In the genomic region with DNA sequence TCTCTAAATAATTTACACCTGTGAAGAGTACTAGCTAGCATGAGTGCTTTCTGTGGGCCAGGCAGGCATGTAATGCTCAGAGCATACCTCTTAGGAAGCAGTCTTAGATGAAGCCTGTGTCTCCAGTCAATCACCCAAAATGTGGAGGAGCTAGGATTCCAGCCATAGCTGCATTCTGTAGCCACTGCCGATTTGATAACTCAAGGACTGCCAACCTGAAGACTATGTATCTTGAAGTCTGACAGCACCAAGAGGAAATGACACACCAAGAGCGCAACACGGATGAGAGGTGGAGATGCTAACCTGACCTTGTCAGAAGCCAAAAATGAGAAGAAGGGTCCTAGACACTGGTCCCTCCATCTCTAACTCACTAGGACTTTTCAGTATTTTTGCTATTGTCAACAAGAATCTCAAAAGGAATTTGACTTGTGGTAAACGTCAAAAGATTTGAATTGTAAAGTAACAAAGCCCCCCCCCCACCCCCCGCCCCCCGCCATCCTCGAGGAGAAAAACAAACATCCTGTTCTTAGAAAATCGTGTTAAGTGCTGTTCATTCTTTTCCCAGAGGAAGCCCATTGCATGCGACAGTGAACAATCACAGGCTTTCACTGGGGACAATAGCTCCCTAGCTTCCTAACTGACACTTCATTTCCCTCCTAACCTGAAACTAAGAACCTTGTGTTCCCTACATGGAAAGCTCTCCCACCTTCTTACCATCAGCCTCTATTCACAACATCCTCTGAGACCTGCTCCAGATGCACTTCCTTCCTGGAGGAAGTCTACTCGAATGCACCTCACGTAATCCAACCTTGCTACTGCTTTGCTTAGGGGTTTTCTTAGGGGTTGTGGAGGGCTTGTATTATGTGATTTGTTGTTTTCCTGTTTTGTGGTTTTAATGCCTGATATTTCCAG, we compare ENCODE assay signal across 7 cellular contexts. TPM values are rescaled to one million over a fixed set of nuclear protein-coding genes. Genes with fewer than 3 reads are reported as not detected.
DNase-seq lines count a peak whose midpoint lies in the region; TF ChIP-seq lines count a peak whose summit lies in the region.

No MANE protein-coding gene starts in this region.

- H3K27me3 ChIP-seq in SJSA1 (replicated peaks) (no peaks in the 10 kb centered on the region), right atrium auricular region (no peaks in the 10 kb centered on the region), spleen (replicated peaks in 1 of 7) (no peaks in the 10 kb centered on the region)

- H3K36me3 ChIP-seq in SJSA1 (peaks cover 59% of the 10 kb centered on the region), right atrium auricular region (no peaks in the 10 kb centered on the region), spleen (peaks cover 0 to 24% (median 0%) of the 10 kb centered on the region in 6 donors)

- no peaks in the 10 kb centered on the region for H3K9me3 ChIP-seq in SJSA1 (replicated peaks)
- H3K9me3 ChIP-seq in right atrium auricular region, result no peaks in the 10 kb centered on the region
- no peaks in the 10 kb centered on the region for H3K9me3 ChIP-seq in spleen

- H3K4me1 ChIP-seq in SJSA1 (replicated peaks) (peaks cover 81% of the 10 kb centered on the region), right atrium auricular region (peaks cover 0 to 97% of the 10 kb centered on the region in 2 donors), spleen (peaks cover 47 to 100% (median 79%) of the 10 kb centered on the region in 6 donors)

- CTCF ChIA-PET in RWPE1 (lab: Yijun Ruan, JAX), result no interaction called here

- 17 to 44% (median 39%) methylated on average over 11 of the region's 11 CpGs for WGBS in spleen, 5 donors

- no peak for TF ChIP-seq CTCF in right atrium auricular region (IDR thresholded peaks at IDR 0.05)
- no peak for TF ChIP-seq CTCF in spleen (IDR thresholded peaks at IDR 0.05 in 8 of 11, conservative IDR thresholded peaks at IDR 0.05 in 3 of 11)
- no peak for TF ChIP-seq CTCF in RWPE1 (conservative IDR thresholded peaks at IDR 0.05; ENCODE audit: low read depth)

- intact Hi-C loops in spleen (cut with DNase I; ENCODE audit: low total_unique reads), result no loop called here

- POLR2A ChIA-PET in RWPE1 (lab: Yijun Ruan, JAX; ENCODE audit: low non-redundant PET), result no interaction called here

- H3K27ac ChIP-seq in SJSA1 (peak overlapping the region; percentile 95), right atrium auricular region (peak overlapping the region; percentile 83 to 93), spleen (peak overlapping the region; percentile 27 to 91 (median 80)), RWPE1 (no peak overlapping the region)

- TF ChIP-seq POLR2A in spleen (IDR thresholded peaks at IDR 0.05), result no peak

- H3K4me3 ChIP-seq in SJSA1, result no peak overlapping the region
- no peak overlapping the region for H3K4me3 ChIP-seq in right atrium auricular region
- no peak overlapping the region for H3K4me3 ChIP-seq in spleen

- peak; percentile 65 for DNase-seq in HT1080 (ENCODE audit: low read depth)
- DNase-seq in SJSA1 (ENCODE audit: low read depth in 1 of 2, low spot score in 2 of 2), result peak; percentile 71 to 83
- no peak for DNase-seq in right atrium auricular region (ENCODE audit: low spot score)
- DNase-seq in spleen, result no peak
- DNase-seq in NCI-H1930 (lab: John Stamatoyannopoulos, UW), result no peak
- DNase-seq in DMS79 treated with DMSO at 0.1 percent for 48 hours (lab: John Stamatoyannopoulos, UW), result no peak
- DNase-seq in RWPE1 (ENCODE audit: low spot score), result no peak

RNA-seq across cellular contexts. Expression of a gene that starts 14.7 kb away (rescaled TPM):
- total RNA-seq in HT1080 (2014; rRNA removed; shearing (Covaris generic)), result 93.8 and 101 TPM in 2 replicates
- 146 and 155 TPM in 2 replicates for polyA plus RNA-seq in HT1080 (2015; cell fraction: cytosol; rRNA removed)
- 96.6 and 109 TPM in 2 replicates for polyA plus RNA-seq in HT1080 (2015; cell fraction: nucleus; rRNA removed)
- 33.6 and 50.8 TPM in 2 replicates for total RNA-seq in SJSA1 (2014; rRNA removed; shearing (Covaris generic))
- total RNA-seq in right atrium auricular region, result 100 to 1,000 TPM in 1 of 2 donors, 10 to 100 TPM in 1; 38.5 to 105 TPM
- total RNA-seq in spleen, result 10 to 100 TPM; 30.2 to 57.2 (median 44.8) TPM
- polyA plus RNA-seq in spleen, result 10 to 100 TPM in 1 of 3 donors, 1 to 10 TPM in 2; 9.5 to 13.3 (median 9.7) TPM

Comparison
In these comparisons a context has a peak if more than half of its experiments do, and no peak if none do; other contexts are left out.
1. DNase-seq: peak in HT1080 (single experiment) and SJSA1 (2 of 2); none in right atrium auricular region (single experiment), spleen (single experiment), NCI-H1930 (0 of 2), DMS79 treated with DMSO at 0.1 percent for 48 hours (single experiment) and RWPE1 (single experiment).